Comparison of ENCODE assay signal across 20 cellular contexts in the genomic region with DNA sequence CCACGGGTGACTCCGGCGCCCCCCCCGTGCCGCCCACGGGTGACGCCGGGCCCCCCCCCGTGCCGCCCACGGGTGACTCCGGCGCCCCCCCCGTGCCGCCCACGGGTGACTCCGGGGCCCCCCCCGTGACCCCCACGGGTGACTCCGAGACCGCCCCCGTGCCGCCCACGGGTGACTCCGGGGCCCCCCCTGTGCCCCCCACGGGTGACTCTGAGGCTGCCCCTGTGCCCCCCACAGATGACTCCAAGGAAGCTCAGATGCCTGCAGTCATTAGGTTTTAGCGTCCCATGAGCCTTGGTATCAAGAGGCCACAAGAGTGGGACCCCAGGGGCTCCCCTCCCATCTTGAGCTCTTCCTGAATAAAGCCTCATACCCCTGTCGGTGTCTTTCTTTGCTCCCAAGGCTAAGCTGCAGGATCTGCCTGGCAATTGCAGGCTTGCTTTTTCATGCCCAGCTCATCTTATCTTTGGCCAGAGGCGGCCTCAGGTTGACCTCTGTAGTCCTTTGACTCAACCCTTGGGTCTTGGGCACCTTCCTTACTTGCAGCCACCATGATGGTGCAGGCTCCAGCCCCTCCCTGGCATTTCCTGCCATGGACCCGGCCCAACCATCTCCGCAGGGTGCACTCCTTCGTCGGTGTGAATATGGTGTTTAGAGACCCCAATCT. TPM values are rescaled to one million over a fixed set of nuclear protein-coding genes. Genes with fewer than 3 reads are reported as not detected.
DNase-seq lines count a peak whose midpoint lies in the region; ATAC-seq and TF ChIP-seq lines count a peak whose summit lies in the region.
"Had no signal": no experiment of that assay in that cellular context is flagged by ENCODE, and none has a peak within 500 bp of the region (broad histone marks: within the 10 kb centered on the region; RNA-seq: fewer than 3 reads in every experiment).

No MANE protein-coding gene starts in this region.

- in situ Hi-C loops in KBM-7 (cut with MboI; ENCODE audit: low pct_unique_long_range_greater_than_20kb, low sequenced_read_pairs): no loop called here

- no peaks in the 10 kb centered on the region for H3K4me1 Mint-ChIP-seq in activated CD4-positive, alpha-beta T cell treated with anti-CD3 and anti-CD28 coated beads for 36 hours
- no peaks in the 10 kb centered on the region for H3K4me1 Mint-ChIP-seq in activated T-helper 1 cell treated with anti-CD3 and anti-CD28 coated beads, Interleukin-12 subunit alpha, Interleukin-12 subunit beta, Interleukin-2, Interleukin-4 antibody, amounts not matched to agents 30 ng/mL and 10 ng/mL and 1 ng/mL, durations not matched to agents 14 hours and 24 hours and 36 hours (ENCODE audit: low read depth)
- no peaks in the 10 kb centered on the region for H3K4me1 Mint-ChIP-seq in neural crest cell
- H3K4me1 Mint-ChIP-seq: B cell had no signal

- H3K27ac Mint-ChIP-seq in activated CD4-positive, alpha-beta T cell treated with anti-CD3 and anti-CD28 coated beads for 36 hours: peak overlapping the region; percentile 25
- H3K27ac Mint-ChIP-seq in activated T-helper 1 cell treated with anti-CD3 and anti-CD28 coated beads, Interleukin-12 subunit alpha, Interleukin-12 subunit beta, Interleukin-2, Interleukin-4 antibody, amounts not matched to agents 30 ng/mL and 10 ng/mL and 1 ng/mL, durations not matched to agents 14 hours and 24 hours and 36 hours: peak overlapping the region; percentile 81
- H3K27ac Mint-ChIP-seq in neural crest cell (ENCODE audit: unreplicated experiment): peak overlapping the region; percentile 50
- H3K27ac Mint-ChIP-seq: B cell; CD4-positive, alpha-beta T cell had no signal

- H3K4me2 ChIP-seq in BLaER1 treated with 17β-estradiol and CSF1 and Interleukin-3, amounts not matched to agents 10 nM and 100 nM: peak overlapping the region in 7 of 11 experiments; percentile 40 to 77 (median 60); a peak in 12 of 22 replicates

- intact Hi-C loops in activated CD4-positive, alpha-beta T cell treated with anti-CD3 and anti-CD28 coated beads for 36 hours (cut with DNase I, micrococcal nuclease): no loop called here
- intact Hi-C loops in activated T-helper 1 cell treated with anti-CD3 and anti-CD28 coated beads, Interleukin-12 subunit alpha, Interleukin-12 subunit beta, Interleukin-2, Interleukin-4 antibody, amounts not matched to agents 30 ng/mL and 10 ng/mL and 1 ng/mL, durations not matched to agents 14 hours and 24 hours and 36 hours (cut with micrococcal nuclease): no loop called here

- peaks cover 0 to 14% (median 0%) of the 10 kb centered on the region in 11 experiments; a peak in 2 of 22 replicates for H3K36me3 ChIP-seq in BLaER1 treated with 17β-estradiol and CSF1 and Interleukin-3, amounts not matched to agents 10 nM and 100 nM

- H3K36me3 Mint-ChIP-seq in activated CD4-positive, alpha-beta T cell treated with anti-CD3 and anti-CD28 coated beads for 36 hours (ENCODE audit: low read depth): peaks cover 3% of the 10 kb centered on the region
- H3K36me3 Mint-ChIP-seq in activated T-helper 1 cell treated with anti-CD3 and anti-CD28 coated beads, Interleukin-12 subunit alpha, Interleukin-12 subunit beta, Interleukin-2, Interleukin-4 antibody, amounts not matched to agents 30 ng/mL and 10 ng/mL and 1 ng/mL, durations not matched to agents 14 hours and 24 hours and 36 hours (ENCODE audit: low read depth): peaks cover 3% of the 10 kb centered on the region
- peaks cover 3% of the 10 kb centered on the region for H3K36me3 Mint-ChIP-seq in neural crest cell (ENCODE audit: low read depth)

- CTCF ChIA-PET in activated CD4-positive, alpha-beta T cell treated with anti-CD3 and anti-CD28 coated beads for 36 hours (lab: Charles Lee): interaction anchor here (0.8 to 1.0 kb wide), 3 partner anchors 14 to 73 kb away, joined by 3 read pairs; no protein-coding TSS in a partner anchor

- H3K4me1 ChIP-seq in BLaER1 treated with 17β-estradiol and CSF1 and Interleukin-3, amounts not matched to agents 10 nM and 100 nM: peaks cover 14 to 26% (median 23%) of the 10 kb centered on the region in 10 experiments

- no peak overlapping the region for H3K9ac ChIP-seq in BLaER1 treated with 17β-estradiol and CSF1 and Interleukin-3, amounts not matched to agents 10 nM and 100 nM

- no peak overlapping the region for H3K27ac ChIP-seq in BLaER1 treated with 17β-estradiol and CSF1 and Interleukin-3, amounts not matched to agents 10 nM and 100 nM

- POLR2A ChIA-PET in activated CD4-positive, alpha-beta T cell treated with anti-CD3 and anti-CD28 coated beads for 36 hours (lab: Charles Lee): no interaction called here

- no peaks in the 10 kb centered on the region for H3K9me3 Mint-ChIP-seq in activated CD4-positive, alpha-beta T cell treated with anti-CD3 and anti-CD28 coated beads for 36 hours (ENCODE audit: low read depth)
- no peaks in the 10 kb centered on the region for H3K9me3 Mint-ChIP-seq in activated T-helper 1 cell treated with anti-CD3 and anti-CD28 coated beads, Interleukin-12 subunit alpha, Interleukin-12 subunit beta, Interleukin-2, Interleukin-4 antibody, amounts not matched to agents 30 ng/mL and 10 ng/mL and 1 ng/mL, durations not matched to agents 14 hours and 24 hours and 36 hours
- H3K9me3 Mint-ChIP-seq in neural crest cell: no peaks in the 10 kb centered on the region
- H3K9me3 Mint-ChIP-seq: CD4-positive, alpha-beta T cell had no signal

- H3K9me3 ChIP-seq in BLaER1 treated with 17β-estradiol and CSF1 and Interleukin-3, amounts not matched to agents 10 nM and 100 nM (replicated peaks in 1 of 11): no peaks in the 10 kb centered on the region

- H4K20me1 ChIP-seq in BLaER1 treated with 17β-estradiol and CSF1 and Interleukin-3, amounts not matched to agents 10 nM and 100 nM: no peaks in the 10 kb centered on the region; a peak in 1 of 22 replicates

- H3K27me3 Mint-ChIP-seq in activated CD4-positive, alpha-beta T cell treated with anti-CD3 and anti-CD28 coated beads for 36 hours: no peaks in the 10 kb centered on the region
- peaks cover 7% of the 10 kb centered on the region for H3K27me3 Mint-ChIP-seq in activated T-helper 1 cell treated with anti-CD3 and anti-CD28 coated beads, Interleukin-12 subunit alpha, Interleukin-12 subunit beta, Interleukin-2, Interleukin-4 antibody, amounts not matched to agents 30 ng/mL and 10 ng/mL and 1 ng/mL, durations not matched to agents 14 hours and 24 hours and 36 hours (ENCODE audit: insufficient read depth)
- H3K27me3 Mint-ChIP-seq in neural crest cell (ENCODE audit: low read depth): no peaks in the 10 kb centered on the region
- H3K27me3 Mint-ChIP-seq: B cell; CD4-positive, alpha-beta T cell had no signal

- H3K4me3 Mint-ChIP-seq in activated CD4-positive, alpha-beta T cell treated with anti-CD3 and anti-CD28 coated beads for 36 hours: no peak overlapping the region
- H3K4me3 Mint-ChIP-seq in activated T-helper 1 cell treated with anti-CD3 and anti-CD28 coated beads, Interleukin-12 subunit alpha, Interleukin-12 subunit beta, Interleukin-2, Interleukin-4 antibody, amounts not matched to agents 30 ng/mL and 10 ng/mL and 1 ng/mL, durations not matched to agents 14 hours and 24 hours and 36 hours: no peak overlapping the region
- H3K4me3 Mint-ChIP-seq in neural crest cell: no peak overlapping the region
- H3K4me3 Mint-ChIP-seq: B cell; CD4-positive, alpha-beta T cell had no signal

- DNase-seq in activated CD4-positive, alpha-beta T cell treated with anti-CD3 and anti-CD28 coated beads for 36 hours: no peak
- no peak for DNase-seq in activated CD4-positive, alpha-beta T cell treated with anti-CD3 and anti-CD28 coated beads for 1 hour
- DNase-seq in activated T-helper 1 cell treated with anti-CD3 and anti-CD28 coated beads, Interleukin-12 subunit alpha, Interleukin-12 subunit beta, Interleukin-2, Interleukin-4 antibody, amounts not matched to agents 30 ng/mL and 10 ng/mL and 1 ng/mL, durations not matched to agents 14 hours and 24 hours and 36 hours (ENCODE audit: low spot score): no peak
- DNase-seq in neural crest cell (ENCODE audit: low read depth, low spot score) (no peak), KBM-7 (no peak), NCI-H2227 (lab: John Stamatoyannopoulos, UW; ENCODE audit: unreplicated experiment) (no peak)
- DNase-seq: 8988T; CD4-positive, alpha-beta T cell; DMS153; GF-D8; HCEC 1CT; NCI-H1694 treated with DMSO at 0.1 percent for 48 hours; NCI-H226; NCI-H524; NCI-H82; OCI-M1; SHP77 treated with DMSO at 0.1 percent for 48 hours had no signal

- no peak for TF ChIP-seq CTCF in neural crest cell (conservative IDR thresholded peaks at IDR 0.05)

- H3K27me3 ChIP-seq in BLaER1 treated with 17β-estradiol and CSF1 and Interleukin-3, amounts not matched to agents 10 nM and 100 nM: no peaks in the 10 kb centered on the region

- no peak for ATAC-seq in activated CD4-positive, alpha-beta T cell treated with anti-CD3 and anti-CD28 coated beads for 36 hours
- no peak for ATAC-seq in HG02852 (IDR thresholded peaks at IDR 0.05; ENCODE audit: unreplicated experiment)

- H3K4me3 ChIP-seq in BLaER1 treated with 17β-estradiol and CSF1 and Interleukin-3, amounts not matched to agents 10 nM and 100 nM: no peak overlapping the region

RNA-seq across cellular contexts. Expression of a gene that starts 9.8 kb away (rescaled TPM):
- total RNA-seq in activated CD4-positive, alpha-beta T cell treated with anti-CD3 and anti-CD28 coated beads for 36 hours: 1 to 10 TPM in 1 of 2 experiments, under 1 TPM in 1; 0.98 to 1.2 TPM
- 1.8 and 2.0 TPM in 2 replicates for total RNA-seq in activated T-helper 1 cell treated with anti-CD3 and anti-CD28 coated beads, Interleukin-12 subunit alpha, Interleukin-12 subunit beta, Interleukin-2, Interleukin-4 antibody, amounts not matched to agents 30 ng/mL and 10 ng/mL and 1 ng/mL, durations not matched to agents 14 hours and 24 hours and 36 hours
- 3.5 and 3.6 TPM in 2 replicates for total RNA-seq in neural crest cell

RNA-seq across cellular contexts. Expression of a gene that starts 40.8 kb away (rescaled TPM):
- total RNA-seq in activated CD4-positive, alpha-beta T cell treated with anti-CD3 and anti-CD28 coated beads for 36 hours: 10 to 100 TPM; 81.3 to 84.5 TPM
- total RNA-seq in activated T-helper 1 cell treated with anti-CD3 and anti-CD28 coated beads, Interleukin-12 subunit alpha, Interleukin-12 subunit beta, Interleukin-2, Interleukin-4 antibody, amounts not matched to agents 30 ng/mL and 10 ng/mL and 1 ng/mL, durations not matched to agents 14 hours and 24 hours and 36 hours: 87.8 and 89.0 TPM in 2 replicates
- total RNA-seq in neural crest cell: 105 and 108 TPM in 2 replicates

RNA-seq across cellular contexts. Expression of a gene that starts 49.4 kb away (rescaled TPM):
- total RNA-seq in activated CD4-positive, alpha-beta T cell treated with anti-CD3 and anti-CD28 coated beads for 36 hours: 10 to 100 TPM; 65.1 to 78.6 TPM
- 88.7 and 94.4 TPM in 2 replicates for total RNA-seq in activated T-helper 1 cell treated with anti-CD3 and anti-CD28 coated beads, Interleukin-12 subunit alpha, Interleukin-12 subunit beta, Interleukin-2, Interleukin-4 antibody, amounts not matched to agents 30 ng/mL and 10 ng/mL and 1 ng/mL, durations not matched to agents 14 hours and 24 hours and 36 hours
- total RNA-seq in neural crest cell: 72.4 and 73.8 TPM in 2 replicates

Comparison
In these comparisons a context has a peak if more than half of its experiments do, and no peak if none do; other contexts are left out.
1. H3K27ac Mint-ChIP-seq: peak in every context shown above with its lines; median percentile 81 in activated T-helper 1 cell treated with anti-CD3 and anti-CD28 coated beads, Interleukin-12 subunit alpha, Interleukin-12 subunit beta, Interleukin-2, Interleukin-4 antibody, amounts not matched to agents 30 ng/mL and 10 ng/mL and 1 ng/mL, durations not matched to agents 14 hours and 24 hours and 36 hours; 50 in neural crest cell; 25 in activated CD4-positive, alpha-beta T cell treated with anti-CD3 and anti-CD28 coated beads for 36 hours.